Comparison of ENCODE assay signal across 10 cellular contexts in genomic region chr9:4118666-4119065, GRCh38.
"Had no signal": no experiment of that assay in that cellular context is flagged by ENCODE, and none has a peak within 500 bp of the region (broad histone marks: within the 10 kb centered on the region; RNA-seq: fewer than 3 reads in every experiment).

No MANE protein-coding gene starts in this region.

- DNase-seq: activated CD4-positive, alpha-beta T cell treated with anti-CD3 and anti-CD28 coated beads, Interleukin-2, amount 10 ng/mL, durations not matched to agents 7 days and 5 days; activated CD4-positive, CD25-positive, alpha-beta regulatory T cell; activated naive CD8-positive, alpha-beta T cell treated with anti-CD3 and anti-CD28 coated beads, Interleukin-2, amount 10 ng/mL, durations not matched to agents 7 days and 5 days; anterior cingulate cortex; mesendoderm had no signal

- FAIRE-seq: bronchial epithelial cell, colon, endometrium had no signal

- H3K4me3 ChIP-seq: SK-N-MC, tibial nerve had no signal

- H3K9me3 ChIP-seq: tibial nerve had no signal

- H3K27ac ChIP-seq: SK-N-MC, tibial nerve had no signal

- H3K27me3 ChIP-seq: tibial nerve had no signal
